ENCODE assay signal across 1 cellular context in genomic region chr2:240792658-240793312, GRCh38.
TF ChIP-seq lines count a peak whose summit lies in the region.

No MANE protein-coding gene starts in this region.

TF ChIP-seq in HEK293, 187 proteins besides CTCF, POLR2A, EP300 and RAD21 (continued from another document):
- TF ChIP-seq, protein P1, sequence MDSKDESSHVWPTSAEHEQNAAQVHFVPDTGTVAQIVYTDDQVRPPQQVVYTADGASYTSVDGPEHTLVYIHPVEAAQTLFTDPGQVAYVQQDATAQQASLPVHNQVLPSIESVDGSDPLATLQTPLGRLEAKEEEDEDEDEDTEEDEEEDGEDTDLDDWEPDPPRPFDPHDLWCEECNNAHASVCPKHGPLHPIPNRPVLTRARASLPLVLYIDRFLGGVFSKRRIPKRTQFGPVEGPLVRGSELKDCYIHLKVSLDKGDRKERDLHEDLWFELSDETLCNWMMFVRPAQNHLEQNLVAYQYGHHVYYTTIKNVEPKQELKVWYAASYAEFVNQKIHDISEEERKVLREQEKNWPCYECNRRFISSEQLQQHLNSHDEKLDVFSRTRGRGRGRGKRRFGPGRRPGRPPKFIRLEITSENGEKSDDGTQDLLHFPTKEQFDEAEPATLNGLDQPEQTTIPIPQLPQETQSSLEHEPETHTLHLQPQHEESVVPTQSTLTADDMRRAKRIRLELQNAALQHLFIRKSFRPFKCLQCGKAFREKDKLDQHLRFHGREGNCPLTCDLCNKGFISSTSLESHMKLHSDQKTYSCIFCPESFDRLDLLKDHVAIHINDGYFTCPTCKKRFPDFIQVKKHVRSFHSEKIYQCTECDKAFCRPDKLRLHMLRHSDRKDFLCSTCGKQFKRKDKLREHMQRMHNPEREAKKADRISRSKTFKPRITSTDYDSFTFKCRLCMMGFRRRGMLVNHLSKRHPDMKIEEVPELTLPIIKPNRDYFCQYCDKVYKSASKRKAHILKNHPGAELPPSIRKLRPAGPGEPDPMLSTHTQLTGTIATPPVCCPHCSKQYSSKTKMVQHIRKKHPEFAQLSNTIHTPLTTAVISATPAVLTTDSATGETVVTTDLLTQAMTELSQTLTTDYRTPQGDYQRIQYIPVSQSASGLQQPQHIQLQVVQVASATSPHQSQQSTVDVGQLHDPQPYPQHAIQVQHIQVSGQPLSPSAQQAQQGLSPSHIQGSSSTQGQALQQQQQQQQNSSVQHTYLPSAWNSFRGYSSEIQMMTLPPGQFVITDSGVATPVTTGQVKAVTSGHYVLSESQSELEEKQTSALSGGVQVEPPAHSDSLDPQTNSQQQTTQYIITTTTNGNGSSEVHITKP (tag by site-specific recombination; IDR thresholded peaks at IDR 0.05), result no peak
